Comparison of ENCODE assay signal across 8 cellular contexts in genomic region chr11:33723238-33723881, GRCh38. TPM values are rescaled to one million over a fixed set of nuclear protein-coding genes. Genes with fewer than 3 reads are reported as not detected.
A peak's percentile ranks its signal among the peaks of the same experiment; 100 is the strongest.
DNase-seq lines count a peak whose midpoint lies in the region; ATAC-seq, FAIRE-seq and TF ChIP-seq lines count a peak whose summit lies in the region.

No MANE protein-coding gene starts in this region.

- in situ Hi-C loops in GM12878 (cut with MboI) (no loop called here), HepG2 (cut with HindIII; ENCODE audit: extremely low pct_ligation_motif_present, low pct_unique_long_range_greater_than_20kb) (no loop called here)

- WGBS in GM12878 (ENCODE audit: insufficient coverage, insufficient replicate concordance, low lambda C conversion rate, missing lambda C conversion rate) = 44% methylated on average over 6 of the region's 6 CpGs
- WGBS in HepG2 (ENCODE audit: low lambda C conversion rate) = 96% methylated on average over 4 of the region's 6 CpGs

- no peaks in the 10 kb centered on the region; the same call in 1 of the 2 replicates for H3K9me3 ChIP-seq in BLaER1
- no peaks in the 10 kb centered on the region for H3K9me3 ChIP-seq in GM12878 (replicated peaks; ENCODE audit: control insufficient read depth, insufficient read depth, low read length)
- no peaks in the 10 kb centered on the region for H3K9me3 ChIP-seq in HepG2 (ENCODE audit: low read length)
- H3K9me3 ChIP-seq in uterus = no peaks in the 10 kb centered on the region

- H3K4me1 ChIP-seq in BLaER1 (peaks cover 32% of the 10 kb centered on the region), GM12878 (ENCODE audit: control insufficient read depth, insufficient read depth, low read length) (peaks cover 24% of the 10 kb centered on the region), HepG2 (ENCODE audit: insufficient read depth, low read length) (peaks cover 35% of the 10 kb centered on the region), uterus (peaks cover 7 to 18% of the 10 kb centered on the region in 2 donors)

- FAIRE-seq in GM12878 (lab: Jason Lieb, UNC) (no peak), HepG2 (lab: Jason Lieb, UNC) (no peak)

- H3K9ac ChIP-seq in BLaER1 = no peak overlapping the region
- no peak overlapping the region; the same call in none of the 2 replicates for H3K9ac ChIP-seq in GM12878 (ENCODE audit: control insufficient read depth, insufficient read depth, low read length)
- H3K9ac ChIP-seq in HepG2 (ENCODE audit: insufficient read depth, low read depth, low read length) = no peak overlapping the region

- H3K79me2 ChIP-seq in GM12878 (ENCODE audit: control insufficient read depth, insufficient read depth, low read length) = peaks cover 33% of the 10 kb centered on the region
- H3K79me2 ChIP-seq in HepG2 (ENCODE audit: insufficient read depth, low read length) = peaks cover 23% of the 10 kb centered on the region

- RAD21 ChIA-PET in GM12878 (lab: Charles Lee; ENCODE audit: unreplicated experiment) = interaction anchor here (1.0 to 2.4 kb wide), 6 partner anchors 8 to 19 kb away, joined by 3 to 21 read pairs (median 10); partner anchors contain the start of gene CD59

- SMC1A ChIA-PET in GM12878 (lab: Charles Lee; ENCODE audit: uncharacterized antibody, unreplicated experiment) = interaction anchor here (0.8 to 2.1 kb wide), 8 partner anchors 8 to 54 kb away, joined by 3 to 17 read pairs (median 4); partner anchors contain the start of gene FBXO3

- TF ChIP-seq EP300 in GM12878 (IDR thresholded peaks at IDR 0.05; ENCODE audit: borderline replicate concordance in 1 of 2, control insufficient read depth in 1 of 2, low read depth in 2 of 2, low read length in 2 of 2) (no peak), HepG2 (IDR thresholded peaks at IDR 0.05; ENCODE audit: low read depth in 2 of 2, low read length in 2 of 2) (no peak), HepG2 (CRISPR knock-in tag; IDR thresholded peaks at IDR 0.05; ENCODE audit: borderline replicate concordance) (no peak)

- ATAC-seq in GM12878 (peak; percentile 43), HepG2 (peak; percentile 15)

- H3K4me3 ChIP-seq in BLaER1 (no peak overlapping the region), GM12878 (peak overlapping the region; percentile 31; the same call in 1 of the 2 replicates), HepG2 (replicated peaks in 1 of 3; ENCODE audit: insufficient read depth in 1 of 3, low read depth in 2 of 3, low read length in 3 of 3) (no peak overlapping the region), uterus (no peak overlapping the region)

- no peak for TF ChIP-seq RAD21 in GM12878 (IDR thresholded peaks at IDR 0.05; ENCODE audit: insufficient read depth, low read depth, low read length)
- no peak for TF ChIP-seq RAD21 in HepG2 (CRISPR knock-in tag; IDR thresholded peaks at IDR 0.05)

- H2AFZ ChIP-seq in GM12878 (ENCODE audit: control insufficient read depth, low read depth, low read length) (no peak overlapping the region), HepG2 (ENCODE audit: low read length) (no peak overlapping the region)

- BruUV-seq in GM12878 (replicated peaks; lab: Mats Ljungman, UMichigan) (no TSS peak), HepG2 (replicated peaks; lab: Mats Ljungman, UMichigan) (no TSS peak)

- POLR2A ChIA-PET in GM12878 (lab: Charles Lee) = interaction anchor here (0.6 to 1.9 kb wide), 3 partner anchors 11 to 917 kb away, joined by 3 to 7 read pairs (median 6); no protein-coding TSS in a partner anchor
- POLR2A ChIA-PET in HepG2 (lab: Yijun Ruan, JAX) = interaction anchor here (0.5 to 2.1 kb wide), 4 partner anchors 11 to 263 kb away, joined by 3 to 12 read pairs (median 4); partner anchors contain the start of gene CD59

- H3K36me3 ChIP-seq in BLaER1 = peaks cover 47% of the 10 kb centered on the region
- H3K36me3 ChIP-seq in GM12878 (ENCODE audit: control insufficient read depth in 2 of 2, insufficient read depth in 2 of 2, low read length in 1 of 2) = peaks cover 9 to 18% of the 10 kb centered on the region in 2 experiments; a peak in 3 of 4 replicates
- H3K36me3 ChIP-seq in HepG2 (replicated peaks in 1 of 2; ENCODE audit: control insufficient read depth in 1 of 2, insufficient read depth in 2 of 2, low read length in 2 of 2) = peaks cover 11 to 31% of the 10 kb centered on the region in 2 experiments
- no peaks in the 10 kb centered on the region for H3K36me3 ChIP-seq in uterus

- peaks cover 53% of the 10 kb centered on the region for H4K20me1 ChIP-seq in BLaER1
- H4K20me1 ChIP-seq in GM12878 (ENCODE audit: control insufficient read depth, insufficient read depth) = no peaks in the 10 kb centered on the region
- peaks cover 2% of the 10 kb centered on the region for H4K20me1 ChIP-seq in HepG2 (ENCODE audit: insufficient read depth, low read length)

- CTCF ChIA-PET in GM12878 (lab: Yijun Ruan, JAX) = interaction anchor here (0.8 to 4.2 kb wide), 8 partner anchors 7 to 36 kb away, joined by 3 to 32 read pairs (median 4); no protein-coding TSS in a partner anchor
- CTCF ChIA-PET in HepG2 (lab: Yijun Ruan, JAX; ENCODE audit: low intra/inter-chr PET ratio, low total read pairs) = no interaction called here

- TF ChIP-seq CTCF in GM12878 (IDR thresholded peaks at IDR 0.05 in 2 of 3, conservative IDR thresholded peaks at IDR 0.05 in 1 of 3; ENCODE audit: control insufficient read depth in 2 of 3, extremely low read depth in 1 of 3, insufficient read depth in 1 of 3, low read depth in 3 of 3, low read length in 3 of 3) (no peak), HepG2 (CRISPR knock-in tag; IDR thresholded peaks at IDR 0.05) (no peak), uterus (IDR thresholded peaks at IDR 0.05) (no peak)

- H3K4me2 ChIP-seq in BLaER1 (peak overlapping the region; percentile 78), GM12878 (ENCODE audit: control insufficient read depth, insufficient read depth) (peak overlapping the region; percentile 65), HepG2 (ENCODE audit: low read depth, low read length) (no peak overlapping the region)

- peak overlapping the region; percentile 76 for H3K27ac ChIP-seq in BLaER1
- peak overlapping the region; percentile 62 for H3K27ac ChIP-seq in GM12878 (ENCODE audit: control insufficient read depth, insufficient read depth)
- peak overlapping the region; percentile 66 for H3K27ac ChIP-seq in HepG2 (ENCODE audit: extremely low read length, insufficient read depth, low read length)
- H3K27ac ChIP-seq in uterus = peak overlapping the region; percentile 49 to 87

- no peaks in the 10 kb centered on the region for H3K27me3 ChIP-seq in BLaER1
- no peaks in the 10 kb centered on the region for H3K27me3 ChIP-seq in GM12878 (replicated peaks in 1 of 2; ENCODE audit: control insufficient read depth in 2 of 2, insufficient read depth in 2 of 2, low read length in 1 of 2)
- no peaks in the 10 kb centered on the region for H3K27me3 ChIP-seq in HepG2 (ENCODE audit: control insufficient read depth in 1 of 2, insufficient read depth in 2 of 2, low read length in 2 of 2)
- H3K27me3 ChIP-seq in uterus = no peaks in the 10 kb centered on the region

- intact Hi-C loops in GM12878 (cut with micrococcal nuclease; ENCODE audit: unreplicated experiment) = no loop called here
- intact Hi-C loops in HepG2 (cut with micrococcal nuclease; ENCODE audit: unreplicated experiment) = no loop called here
- intact Hi-C loops in uterus (cut with DNase I; ENCODE audit: low total_unique reads) = no loop called here

- no peak for TF ChIP-seq POLR2A in GM12878 (IDR thresholded peaks at IDR 0.05; ENCODE audit: low read depth, low read length)
- TF ChIP-seq POLR2A in HepG2 (IDR thresholded peaks at IDR 0.05; ENCODE audit: insufficient read depth in 1 of 2, low read depth in 2 of 2, low read length in 2 of 2) = no peak
- no peak for TF ChIP-seq POLR2A in uterus (IDR thresholded peaks at IDR 0.05)

- DNase-seq in HS-27A (ENCODE audit: low read depth) (peak; percentile 95), GM12878 (ENCODE audit: low read depth, low spot score) (no peak), HepG2 (ENCODE audit: low spot score) (no peak), uterus (no peak), medulla oblongata (ENCODE audit: extremely low spot score) (no peak), NAMALWA (ENCODE audit: low spot score) (no peak), NCI-H774 (lab: John Stamatoyannopoulos, UW) (no peak)

RNA-seq across cellular contexts. Expression of gene CD59, which starts 12.9 kb away (rescaled TPM):
- 68.2 and 75.8 TPM in 2 replicates for total RNA-seq in GM12878 (2013; cell fraction: nucleolus; rRNA removed)
- total RNA-seq in GM12878 (2014; rRNA removed) = 55.5 and 75.8 TPM in 2 replicates
- 83.2 and 89.0 TPM in 2 replicates for total RNA-seq in GM12878 (2014; rRNA removed; fragmentation: Illumina TruSeq; extraction: Trizol)
- total RNA-seq in GM12878 (2021) = 143 and 144 TPM in 2 replicates
- 107 TPM for polyA plus RNA-seq in GM12878 (2011; ENCODE audit: low read depth)
- polyA plus RNA-seq in GM12878 (2011; rRNA removed) = 201 and 225 TPM in 2 replicates
- polyA plus RNA-seq in GM12878 (2011; cell fraction: cytosol; rRNA removed) = 159 and 211 TPM in 2 replicates
- 55.6 and 69.0 TPM in 2 replicates for polyA plus RNA-seq in GM12878 (2011; cell fraction: nucleus; rRNA removed)
- 85.7 and 97.9 TPM in 2 replicates for polyA plus RNA-seq in GM12878 (2012)
- 185 and 186 TPM in 2 replicates for polyA plus RNA-seq in GM12878 (2014; fragmentation: Illumina TruSeq; extraction: Trizol)
- 100 to 1,000 TPM; 223 to 256 TPM for polyA plus RNA-seq in GM12878 (2014; fragmentation: Nextera tagmentation; extraction: Ambion mirVana)
- polyA plus RNA-seq in GM12878 (2014; rRNA removed) = 93.6 and 109 TPM in 2 replicates
- 100 to 1,000 TPM; 177 to 195 TPM for polyA plus RNA-seq in GM12878 (2016; fragmentation: Nextera tagmentation; extraction: Ambion mirVana)
- polyA minus RNA-seq in GM12878 (2011; rRNA and poly(A)+ RNA removed) = 93.2 and 138 TPM in 2 replicates
- polyA minus RNA-seq in GM12878 (2011; cell fraction: cytosol; rRNA and poly(A)+ RNA removed) = 24.9 and 46.1 TPM in 2 replicates
- 15.7 and 20.6 TPM in 2 replicates for polyA minus RNA-seq in GM12878 (2011; cell fraction: nucleus; rRNA and poly(A)+ RNA removed)
- total RNA-seq in HepG2 (2016; rRNA removed; fragmentation: Illumina TruSeq; extraction: Trizol) = 184 and 289 TPM in 2 replicates
- total RNA-seq in HepG2 (2016; cell fraction: cytosol; rRNA removed; fragmentation: Illumina TruSeq; extraction: Trizol; ENCODE audit: low read depth) = 17.9 and 18.3 TPM in 2 replicates
- 187 and 287 TPM in 2 replicates for total RNA-seq in HepG2 (2016; cell fraction: insoluble cytoplasmic fraction; rRNA removed; fragmentation: Illumina TruSeq; extraction: Trizol)
- 57.6 and 59.8 TPM in 2 replicates for total RNA-seq in HepG2 (2016; cell fraction: membrane; rRNA removed; fragmentation: Illumina TruSeq; extraction: Trizol)
- 207 and 235 TPM in 2 replicates for total RNA-seq in HepG2 (2016; cell fraction: nucleus; rRNA removed; fragmentation: Illumina TruSeq; extraction: Trizol)
- 127 and 132 TPM in 2 replicates for polyA plus RNA-seq in HepG2 (2011; rRNA removed)
- 79.2 and 136 TPM in 2 replicates for polyA plus RNA-seq in HepG2 (2011; cell fraction: cytosol; rRNA removed)
- 35.8 and 50.3 TPM in 2 replicates for polyA plus RNA-seq in HepG2 (2011; cell fraction: nucleus; rRNA removed)
- 99.3 and 122 TPM in 2 replicates for polyA plus RNA-seq in HepG2 (2012)
- 34.0 and 44.2 TPM in 2 replicates for polyA plus RNA-seq in HepG2 (2016; cell fraction: cytosol; fragmentation: Illumina TruSeq; extraction: Trizol; ENCODE audit: low read depth)
- polyA plus RNA-seq in HepG2 (2016; cell fraction: insoluble cytoplasmic fraction; fragmentation: Illumina TruSeq; extraction: Trizol; ENCODE audit: low read depth) = 136 and 153 TPM in 2 replicates
- 35.5 and 37.5 TPM in 2 replicates for polyA plus RNA-seq in HepG2 (2016; cell fraction: membrane; fragmentation: Illumina TruSeq; extraction: Trizol; ENCODE audit: low read depth)
- 257 and 263 TPM in 2 replicates for polyA plus RNA-seq in HepG2 (2016; cell fraction: nucleus; fragmentation: Illumina TruSeq; extraction: Trizol; ENCODE audit: insufficient read depth, low read depth)
- 118 and 499 TPM in 2 replicates for polyA minus RNA-seq in HepG2 (2011; rRNA and poly(A)+ RNA removed; ENCODE audit: low replicate concordance)
- polyA minus RNA-seq in HepG2 (2011; cell fraction: cytosol; rRNA and poly(A)+ RNA removed) = 42.6 and 62.0 TPM in 2 replicates
- 31.4 and 43.6 TPM in 2 replicates for polyA minus RNA-seq in HepG2 (2011; cell fraction: nucleus; rRNA and poly(A)+ RNA removed)
- total RNA-seq in uterus = 100 to 1,000 TPM; 221 to 621 (median 300) TPM

RNA-seq across cellular contexts. Expression of gene C11orf91, which starts 22.7 kb away (rescaled TPM):
- not detected in 2 replicates for total RNA-seq in GM12878 (2013; cell fraction: nucleolus; rRNA removed)
- total RNA-seq in GM12878 (2014; rRNA removed) (not detected in 2 replicates), GM12878 (2014; rRNA removed; fragmentation: Illumina TruSeq; extraction: Trizol) (not detected in 2 replicates), GM12878 (2021) (0.35 TPM in 1 of 2 replicates, not detected in the other), HepG2 (2016; rRNA removed; fragmentation: Illumina TruSeq; extraction: Trizol) (0.35 TPM in 1 of 2 replicates, not detected in the other), uterus (not detected)
- polyA plus RNA-seq in GM12878 (2011; ENCODE audit: low read depth) = not detected
- polyA plus RNA-seq in GM12878 (2011; rRNA removed) (not detected in 2 replicates), GM12878 (2014; fragmentation: Illumina TruSeq; extraction: Trizol) (not detected in 2 replicates), GM12878 (2014; fragmentation: Nextera tagmentation; extraction: Ambion mirVana) (not detected), GM12878 (2014; rRNA removed) (not detected in 2 replicates), GM12878 (2016; fragmentation: Nextera tagmentation; extraction: Ambion mirVana) (not detected), HepG2 (2011; rRNA removed) (not detected in 2 replicates)
- not detected in 2 replicates for polyA plus RNA-seq in GM12878 (2011; cell fraction: cytosol; rRNA removed)
- polyA plus RNA-seq in GM12878 (2011; cell fraction: nucleus; rRNA removed) = not detected in 2 replicates
- not detected in 2 replicates for polyA plus RNA-seq in GM12878 (2012)
- not detected in 2 replicates for polyA minus RNA-seq in GM12878 (2011; rRNA and poly(A)+ RNA removed)
- polyA minus RNA-seq in GM12878 (2011; cell fraction: cytosol; rRNA and poly(A)+ RNA removed) = not detected in 2 replicates
- not detected in 2 replicates for polyA minus RNA-seq in GM12878 (2011; cell fraction: nucleus; rRNA and poly(A)+ RNA removed)
- 0.71 TPM in 1 of 2 replicates, not detected in the other for total RNA-seq in HepG2 (2016; cell fraction: cytosol; rRNA removed; fragmentation: Illumina TruSeq; extraction: Trizol; ENCODE audit: low read depth)
- not detected in 2 replicates for total RNA-seq in HepG2 (2016; cell fraction: insoluble cytoplasmic fraction; rRNA removed; fragmentation: Illumina TruSeq; extraction: Trizol)
- 0.31 and 0.48 TPM in 2 replicates for total RNA-seq in HepG2 (2016; cell fraction: membrane; rRNA removed; fragmentation: Illumina TruSeq; extraction: Trizol)
- not detected in 2 replicates for total RNA-seq in HepG2 (2016; cell fraction: nucleus; rRNA removed; fragmentation: Illumina TruSeq; extraction: Trizol)
- polyA plus RNA-seq in HepG2 (2011; cell fraction: cytosol; rRNA removed) = not detected in 2 replicates
- polyA plus RNA-seq in HepG2 (2011; cell fraction: nucleus; rRNA removed) = 0.19 TPM in 1 of 2 replicates, not detected in the other
- 0.24 TPM in 1 of 2 replicates, not detected in the other for polyA plus RNA-seq in HepG2 (2012)
- 0.69 and 0.77 TPM in 2 replicates for polyA plus RNA-seq in HepG2 (2016; cell fraction: cytosol; fragmentation: Illumina TruSeq; extraction: Trizol; ENCODE audit: low read depth)
- not detected in 2 replicates for polyA plus RNA-seq in HepG2 (2016; cell fraction: insoluble cytoplasmic fraction; fragmentation: Illumina TruSeq; extraction: Trizol; ENCODE audit: low read depth)
- polyA plus RNA-seq in HepG2 (2016; cell fraction: membrane; fragmentation: Illumina TruSeq; extraction: Trizol; ENCODE audit: low read depth) = 0.62 and 1.2 TPM in 2 replicates
- not detected in 2 replicates for polyA plus RNA-seq in HepG2 (2016; cell fraction: nucleus; fragmentation: Illumina TruSeq; extraction: Trizol; ENCODE audit: insufficient read depth, low read depth)
- polyA minus RNA-seq in HepG2 (2011; rRNA and poly(A)+ RNA removed; ENCODE audit: low replicate concordance) = not detected in 2 replicates
- not detected in 2 replicates for polyA minus RNA-seq in HepG2 (2011; cell fraction: cytosol; rRNA and poly(A)+ RNA removed)
- 1.3 TPM in 1 of 2 replicates, not detected in the other for polyA minus RNA-seq in HepG2 (2011; cell fraction: nucleus; rRNA and poly(A)+ RNA removed)

RNA-seq across cellular contexts. Expression of gene FBXO3, which starts 51.0 kb away (rescaled TPM):
- total RNA-seq in GM12878 (2013; cell fraction: nucleolus; rRNA removed) = 52.3 and 56.3 TPM in 2 replicates
- total RNA-seq in GM12878 (2014; rRNA removed) (10.4 and 11.1 TPM in 2 replicates), GM12878 (2014; rRNA removed; fragmentation: Illumina TruSeq; extraction: Trizol) (11.6 and 13.2 TPM in 2 replicates), GM12878 (2021) (9.2 and 11.3 TPM in 2 replicates), HepG2 (2016; rRNA removed; fragmentation: Illumina TruSeq; extraction: Trizol) (27.6 and 45.5 TPM in 2 replicates), uterus (10 to 100 TPM; 12.0 to 92.7 (median 47.8) TPM)
- polyA plus RNA-seq in GM12878 (2011; ENCODE audit: low read depth) = 7.7 TPM
- polyA plus RNA-seq in GM12878 (2011; rRNA removed) (33.4 and 45.2 TPM in 2 replicates), GM12878 (2014; fragmentation: Illumina TruSeq; extraction: Trizol) (14.5 and 23.5 TPM in 2 replicates), GM12878 (2014; fragmentation: Nextera tagmentation; extraction: Ambion mirVana) (10 to 100 TPM; 12.4 to 27.1 TPM), GM12878 (2014; rRNA removed) (8.5 and 8.9 TPM in 2 replicates), GM12878 (2016; fragmentation: Nextera tagmentation; extraction: Ambion mirVana) (10 to 100 TPM; 20.4 to 24.3 TPM), HepG2 (2011; rRNA removed) (19.3 and 20.4 TPM in 2 replicates)
- polyA plus RNA-seq in GM12878 (2011; cell fraction: cytosol; rRNA removed) = 14.1 and 16.6 TPM in 2 replicates
- 21.6 and 31.0 TPM in 2 replicates for polyA plus RNA-seq in GM12878 (2011; cell fraction: nucleus; rRNA removed)
- 7.2 and 10.3 TPM in 2 replicates for polyA plus RNA-seq in GM12878 (2012)
- 22.4 and 30.6 TPM in 2 replicates for polyA minus RNA-seq in GM12878 (2011; rRNA and poly(A)+ RNA removed)
- 9.7 and 13.2 TPM in 2 replicates for polyA minus RNA-seq in GM12878 (2011; cell fraction: cytosol; rRNA and poly(A)+ RNA removed)
- 24.4 and 30.0 TPM in 2 replicates for polyA minus RNA-seq in GM12878 (2011; cell fraction: nucleus; rRNA and poly(A)+ RNA removed)
- 1.4 and 1.6 TPM in 2 replicates for total RNA-seq in HepG2 (2016; cell fraction: cytosol; rRNA removed; fragmentation: Illumina TruSeq; extraction: Trizol; ENCODE audit: low read depth)
- 30.3 and 40.5 TPM in 2 replicates for total RNA-seq in HepG2 (2016; cell fraction: insoluble cytoplasmic fraction; rRNA removed; fragmentation: Illumina TruSeq; extraction: Trizol)
- 3.8 and 4.9 TPM in 2 replicates for total RNA-seq in HepG2 (2016; cell fraction: membrane; rRNA removed; fragmentation: Illumina TruSeq; extraction: Trizol)
- 22.6 and 23.6 TPM in 2 replicates for total RNA-seq in HepG2 (2016; cell fraction: nucleus; rRNA removed; fragmentation: Illumina TruSeq; extraction: Trizol)
- 9.9 and 15.0 TPM in 2 replicates for polyA plus RNA-seq in HepG2 (2011; cell fraction: cytosol; rRNA removed)
- polyA plus RNA-seq in HepG2 (2011; cell fraction: nucleus; rRNA removed) = 11.9 and 12.7 TPM in 2 replicates
- 12.8 and 16.4 TPM in 2 replicates for polyA plus RNA-seq in HepG2 (2012)
- 0.72 and 0.78 TPM in 2 replicates for polyA plus RNA-seq in HepG2 (2016; cell fraction: cytosol; fragmentation: Illumina TruSeq; extraction: Trizol; ENCODE audit: low read depth)
- 27.2 and 30.5 TPM in 2 replicates for polyA plus RNA-seq in HepG2 (2016; cell fraction: insoluble cytoplasmic fraction; fragmentation: Illumina TruSeq; extraction: Trizol; ENCODE audit: low read depth)
- 2.1 and 2.7 TPM in 2 replicates for polyA plus RNA-seq in HepG2 (2016; cell fraction: membrane; fragmentation: Illumina TruSeq; extraction: Trizol; ENCODE audit: low read depth)
- 17.1 and 19.7 TPM in 2 replicates for polyA plus RNA-seq in HepG2 (2016; cell fraction: nucleus; fragmentation: Illumina TruSeq; extraction: Trizol; ENCODE audit: insufficient read depth, low read depth)
- 10.8 and 29.9 TPM in 2 replicates for polyA minus RNA-seq in HepG2 (2011; rRNA and poly(A)+ RNA removed; ENCODE audit: low replicate concordance)
- 13.7 and 15.9 TPM in 2 replicates for polyA minus RNA-seq in HepG2 (2011; cell fraction: cytosol; rRNA and poly(A)+ RNA removed)
- 24.5 and 33.8 TPM in 2 replicates for polyA minus RNA-seq in HepG2 (2011; cell fraction: nucleus; rRNA and poly(A)+ RNA removed)
